In the genomic region with DNA sequence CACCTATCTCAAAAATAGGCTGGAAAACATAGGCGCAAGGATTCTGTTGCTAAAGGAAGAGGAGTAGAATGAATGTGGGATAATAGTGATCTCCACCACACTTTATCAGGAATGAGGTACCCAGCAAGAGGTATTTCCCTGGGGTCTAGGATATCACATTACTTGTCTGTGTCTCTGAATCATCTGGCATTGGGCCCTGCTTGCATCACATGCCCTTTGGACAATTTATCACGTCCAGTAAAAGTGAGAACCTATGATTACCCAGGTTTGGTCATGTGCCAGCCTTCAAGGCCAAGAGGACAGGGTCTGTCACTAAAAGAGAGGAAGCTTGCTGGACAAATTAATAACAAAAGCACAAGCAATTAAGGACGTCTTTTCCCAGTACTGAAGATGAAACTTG, we compare ENCODE assay signal across 18 cellular contexts. TPM values are rescaled to one million over a fixed set of nuclear protein-coding genes. Genes with fewer than 3 reads are reported as not detected.
A peak's percentile ranks its signal among the peaks of the same experiment; 100 is the strongest.
DNase-seq lines count a peak whose midpoint lies in the region; ATAC-seq and TF ChIP-seq lines count a peak whose summit lies in the region.
"Had no signal": no experiment of that assay in that cellular context is flagged by ENCODE, and none has a peak within 500 bp of the region (broad histone marks: within the 10 kb centered on the region; RNA-seq: fewer than 3 reads in every experiment).

No MANE protein-coding gene starts in this region.

- H3K4ac ChIP-seq in mesenchymal stem cell (ENCODE audit: low read depth in 1 of 2, low read length in 2 of 2): no peak overlapping the region

- H3K79me1 ChIP-seq in mesenchymal stem cell (replicated peaks; ENCODE audit: low read length, poor library complexity, severe bottlenecking): no peaks in the 10 kb centered on the region

- H2AFZ ChIP-seq in mesenchymal stem cell (ENCODE audit: low read depth, low read length): no peak overlapping the region
- H2AFZ ChIP-seq: GM23248 had no signal

- H4K8ac ChIP-seq in mesenchymal stem cell (ENCODE audit: low read length): no peak overlapping the region

- H3K36me3 ChIP-seq in mesenchymal stem cell (ENCODE audit: control insufficient read depth in 1 of 2, insufficient read depth in 2 of 2, low read depth in 1 of 2, low read length in 2 of 2) (no peaks in the 10 kb centered on the region), A673 (ENCODE audit: insufficient read depth, low read length, poor library complexity, severe bottlenecking) (no peaks in the 10 kb centered on the region)

- WGBS in mesenchymal stem cell: 61% methylated on average over 3 of the region's 3 CpGs

- H3K4me1 Mint-ChIP-seq in activated naive CD4-positive, alpha-beta T cell treated with anti-CD3 and anti-CD28 coated beads for 36 hours (ENCODE audit: low read depth): no peaks in the 10 kb centered on the region
- H3K4me1 Mint-ChIP-seq: activated B cell treated with CpG ODN at 0.5 μM for 24 hours; activated naive CD8-positive, alpha-beta T cell treated with anti-CD3 and anti-CD28 coated beads, Interleukin-2, amount 10 ng/mL, durations not matched to agents 7 days and 5 days had no signal

- H3K9me3 Mint-ChIP-seq in activated naive CD4-positive, alpha-beta T cell treated with anti-CD3 and anti-CD28 coated beads for 36 hours: no peaks in the 10 kb centered on the region
- H3K9me3 Mint-ChIP-seq: activated B cell treated with CpG ODN at 0.5 μM for 24 hours; activated naive CD8-positive, alpha-beta T cell treated with anti-CD3 and anti-CD28 coated beads, Interleukin-2, amount 10 ng/mL, durations not matched to agents 7 days and 5 days; stimulated activated effector memory CD8-positive, alpha-beta T cell treated with anti-CD3 and anti-CD28 coated beads, Interleukin-12 subunit alpha, Interleukin-12 subunit beta, amount 100 ng/mL, for 72 hours had no signal

- no peak overlapping the region for H3K4me2 ChIP-seq in mesenchymal stem cell (ENCODE audit: low read length, poor library complexity, severe bottlenecking)

- no peak overlapping the region for H3K27ac Mint-ChIP-seq in activated naive CD4-positive, alpha-beta T cell treated with anti-CD3 and anti-CD28 coated beads for 36 hours
- H3K27ac Mint-ChIP-seq: activated B cell treated with CpG ODN at 0.5 μM for 24 hours; activated naive CD8-positive, alpha-beta T cell treated with anti-CD3 and anti-CD28 coated beads, Interleukin-2, amount 10 ng/mL, durations not matched to agents 7 days and 5 days; stimulated activated effector memory CD8-positive, alpha-beta T cell treated with anti-CD3 and anti-CD28 coated beads, Interleukin-12 subunit alpha, Interleukin-12 subunit beta, amount 100 ng/mL, for 72 hours had no signal

- H2BK15ac ChIP-seq in mesenchymal stem cell (ENCODE audit: low read depth, poor library complexity, severe bottlenecking): no peak overlapping the region

- no peak overlapping the region for H3K4me3 ChIP-seq in fibroblast of villous mesenchyme (ENCODE audit: low read depth, low read length)
- no peak overlapping the region for H3K4me3 ChIP-seq in mesenchymal stem cell (ENCODE audit: insufficient read depth in 1 of 2, low read depth in 1 of 2, low read length in 2 of 2)
- H3K4me3 ChIP-seq in A673 (ENCODE audit: low read depth, low read length, poor library complexity, severe bottlenecking): no peak overlapping the region
- H3K4me3 ChIP-seq: GM23248, SK-N-MC had no signal

- H3K27ac ChIP-seq in mesenchymal stem cell (ENCODE audit: low read length, poor library complexity, severe bottlenecking) (no peak overlapping the region), A673 (ENCODE audit: low read depth, low read length, poor library complexity, severe bottlenecking) (no peak overlapping the region)
- H3K27ac ChIP-seq: foreskin keratinocyte, GM23248, SK-N-MC had no signal

- no peaks in the 10 kb centered on the region for H3K4me1 ChIP-seq in mesenchymal stem cell (ENCODE audit: control insufficient read depth, insufficient read depth, low read depth, low read length)
- peaks cover 4% of the 10 kb centered on the region for H3K4me1 ChIP-seq in A673 (ENCODE audit: insufficient read depth, low read length, poor library complexity, severe bottlenecking)
- H3K4me1 ChIP-seq: foreskin keratinocyte had no signal

- CTCF ChIA-PET in activated naive CD4-positive, alpha-beta T cell treated with anti-CD3 and anti-CD28 coated beads for 36 hours (lab: Charles Lee): no interaction called here
- CTCF ChIA-PET in A673 (lab: Charles Lee): no interaction called here

- H4K91ac ChIP-seq in mesenchymal stem cell (ENCODE audit: low read length): no peak overlapping the region

- no peak overlapping the region for H2BK12ac ChIP-seq in mesenchymal stem cell (ENCODE audit: low read length in 2 of 2)

- DNase-seq in A172 (ENCODE audit: low spot score) (peak; percentile 63), HPDE6-E6E7 (ENCODE audit: extremely low spot score) (peak; percentile 9), SK-MEL-5 (ENCODE audit: low read depth, low spot score) (peak; percentile 51), fibroblast of villous mesenchyme (ENCODE audit: low read depth) (peak; percentile 11), mesenchymal stem cell (no peak), A673 (ENCODE audit: low spot score) (no peak)
- no peak for DNase-seq in activated naive CD4-positive, alpha-beta T cell treated with anti-CD3 and anti-CD28 coated beads for 36 hours
- DNase-seq: activated B cell treated with CpG ODN at 0.5 μM for 24 hours; activated CD8-positive, alpha-beta memory T cell treated with anti-CD3 and anti-CD28 coated beads, Interleukin-2, amount 50 U/mL, for 4 hours; activated naive CD8-positive, alpha-beta T cell treated with anti-CD3 and anti-CD28 coated beads, Interleukin-2, amount 10 ng/mL, durations not matched to agents 7 days and 5 days; DMS153; foreskin keratinocyte; GM23248; NCI-H146; stimulated activated CD4-positive, alpha-beta T cell treated with anti-CD3 and anti-CD28 coated beads, Interleukin-2, amount 100 ng/mL, for 48 hours had no signal

- no peaks in the 10 kb centered on the region for H3K36me3 Mint-ChIP-seq in activated naive CD4-positive, alpha-beta T cell treated with anti-CD3 and anti-CD28 coated beads for 36 hours (ENCODE audit: low read depth)
- H3K36me3 Mint-ChIP-seq: activated naive CD8-positive, alpha-beta T cell treated with anti-CD3 and anti-CD28 coated beads, Interleukin-2, amount 10 ng/mL, durations not matched to agents 7 days and 5 days; stimulated activated effector memory CD8-positive, alpha-beta T cell treated with anti-CD3 and anti-CD28 coated beads, Interleukin-12 subunit alpha, Interleukin-12 subunit beta, amount 100 ng/mL, for 72 hours had no signal

- POLR2A ChIA-PET in A673 (lab: Charles Lee; ENCODE audit: low non-redundant PET): no interaction called here

- H2BK5ac ChIP-seq in mesenchymal stem cell (ENCODE audit: low read depth, low read length, poor library complexity, severe bottlenecking): no peak overlapping the region

- in situ Hi-C loops in SK-MEL-5 (cut with HindIII; ENCODE audit: low pct_unique_long_range_greater_than_20kb, low sequenced_read_pairs): no loop called here

- H3K27me3 ChIP-seq in mesenchymal stem cell (ENCODE audit: control insufficient read depth in 1 of 2, insufficient read depth in 1 of 2, low read length in 2 of 2) (no peaks in the 10 kb centered on the region), A673 (replicated peaks; ENCODE audit: insufficient read depth, low read depth, low read length, poor library complexity) (no peaks in the 10 kb centered on the region)
- H3K27me3 ChIP-seq: foreskin keratinocyte had no signal

- H3K9me3 ChIP-seq in mesenchymal stem cell (ENCODE audit: control insufficient read depth, low read length) (no peaks in the 10 kb centered on the region), A673 (ENCODE audit: low read depth, low read length, poor library complexity, severe bottlenecking) (no peaks in the 10 kb centered on the region)

- H3K18ac ChIP-seq in mesenchymal stem cell (ENCODE audit: low read depth in 1 of 2, low read length in 2 of 2): no peak overlapping the region

- no peak overlapping the region for H3K4me3 Mint-ChIP-seq in activated naive CD4-positive, alpha-beta T cell treated with anti-CD3 and anti-CD28 coated beads for 36 hours
- H3K4me3 Mint-ChIP-seq: activated B cell treated with CpG ODN at 0.5 μM for 24 hours; activated naive CD8-positive, alpha-beta T cell treated with anti-CD3 and anti-CD28 coated beads, Interleukin-2, amount 10 ng/mL, durations not matched to agents 7 days and 5 days; stimulated activated effector memory CD8-positive, alpha-beta T cell treated with anti-CD3 and anti-CD28 coated beads, Interleukin-12 subunit alpha, Interleukin-12 subunit beta, amount 100 ng/mL, for 72 hours had no signal

- no TSS peak for BruUV-seq in A673 (replicated peaks; lab: Mats Ljungman, UMichigan)

- H3K9ac ChIP-seq in mesenchymal stem cell (ENCODE audit: low read length): no peak overlapping the region
- H3K9ac ChIP-seq: GM23248 had no signal

- TF ChIP-seq CTCF in fibroblast of villous mesenchyme (IDR thresholded peaks at IDR 0.05; ENCODE audit: insufficient read depth, low read depth, low read length): no peak
- TF ChIP-seq CTCF in A673 (conservative IDR thresholded peaks at IDR 0.05; ENCODE audit: low read depth, low read length): no peak

- no peak overlapping the region for H3K14ac ChIP-seq in mesenchymal stem cell (ENCODE audit: low read length in 2 of 2)

- H3K27me3 Mint-ChIP-seq in activated naive CD4-positive, alpha-beta T cell treated with anti-CD3 and anti-CD28 coated beads for 36 hours (ENCODE audit: low read depth): no peaks in the 10 kb centered on the region

- no peak overlapping the region for H2AK5ac ChIP-seq in mesenchymal stem cell (ENCODE audit: low read length, severe bottlenecking)

- intact Hi-C loops in activated naive CD4-positive, alpha-beta T cell treated with anti-CD3 and anti-CD28 coated beads for 36 hours (cut with micrococcal nuclease): no loop called here
- intact Hi-C loops in A673 (cut with micrococcal nuclease; ENCODE audit: unreplicated experiment): no loop called here

- ATAC-seq in GM21381 (IDR thresholded peaks at IDR 0.05; ENCODE audit: unreplicated experiment): no peak
- ATAC-seq: foreskin keratinocyte; stimulated activated effector memory CD8-positive, alpha-beta T cell treated with anti-CD3 and anti-CD28 coated beads, Interleukin-12 subunit alpha, Interleukin-12 subunit beta, amount 100 ng/mL, for 72 hours had no signal

- H2BK120ac ChIP-seq in mesenchymal stem cell (ENCODE audit: low read depth, low read length): no peak overlapping the region

- H3K23ac ChIP-seq in mesenchymal stem cell (ENCODE audit: low read length in 2 of 2): no peak overlapping the region

RNA-seq across cellular contexts. Expression of a gene that starts 11.4 kb away (rescaled TPM):
- 39.6 and 48.1 TPM in 2 replicates for total RNA-seq in A172 (2014; rRNA removed; shearing (Covaris generic))
- total RNA-seq in SK-MEL-5 (2014; rRNA removed; shearing (Covaris generic)): 47.7 and 49.4 TPM in 2 replicates
- 18.1 and 22.5 TPM in 2 replicates for polyA plus RNA-seq in SK-MEL-5 (2015; cell fraction: cytosol; rRNA removed)
- 93.8 and 97.3 TPM in 2 replicates for polyA plus RNA-seq in SK-MEL-5 (2015; cell fraction: nucleus; rRNA removed)
- 43.5 and 56.6 TPM in 2 replicates for total RNA-seq in fibroblast of villous mesenchyme
- total RNA-seq in activated naive CD4-positive, alpha-beta T cell treated with anti-CD3 and anti-CD28 coated beads for 36 hours: 10 to 100 TPM; 24.9 to 26.5 TPM
- polyA plus RNA-seq in mesenchymal stem cell (2013, experiment 1 of 2): 18.1 TPM
- 15.8 TPM for polyA plus RNA-seq in mesenchymal stem cell (2013, experiment 2 of 2)
- 34.1 and 37.9 TPM in 2 replicates for total RNA-seq in A673 (2021)

Comparison
In these comparisons a context has a peak if more than half of its experiments do, and no peak if none do; other contexts are left out.
1. DNase-seq: peak in A172 (single experiment), HPDE6-E6E7 (single experiment), SK-MEL-5 (single experiment) and fibroblast of villous mesenchyme (single experiment); none in activated naive CD4-positive, alpha-beta T cell treated with anti-CD3 and anti-CD28 coated beads for 36 hours (single experiment), mesenchymal stem cell (single experiment) and A673 (single experiment).